In genomic region chr4:180565856-180566431, GRCh38 we compare ENCODE assay signal across 1 cellular context.
A peak's percentile ranks its signal among the peaks of the same experiment; 100 is the strongest.
TF ChIP-seq lines count a peak whose summit lies in the region.

No MANE protein-coding gene starts in this region.

TF ChIP-seq in HEK293, 187 proteins besides CTCF, POLR2A, EP300 and RAD21 (continued from another document):
- TF ChIP-seq ZBTB49 (tag by site-specific recombination; IDR thresholded peaks at IDR 0.05; ENCODE audit: low read depth), result no peak
- TF ChIP-seq ZSCAN16 (tag by site-specific recombination; IDR thresholded peaks at IDR 0.05), result no peak
- TF ChIP-seq, protein P1, sequence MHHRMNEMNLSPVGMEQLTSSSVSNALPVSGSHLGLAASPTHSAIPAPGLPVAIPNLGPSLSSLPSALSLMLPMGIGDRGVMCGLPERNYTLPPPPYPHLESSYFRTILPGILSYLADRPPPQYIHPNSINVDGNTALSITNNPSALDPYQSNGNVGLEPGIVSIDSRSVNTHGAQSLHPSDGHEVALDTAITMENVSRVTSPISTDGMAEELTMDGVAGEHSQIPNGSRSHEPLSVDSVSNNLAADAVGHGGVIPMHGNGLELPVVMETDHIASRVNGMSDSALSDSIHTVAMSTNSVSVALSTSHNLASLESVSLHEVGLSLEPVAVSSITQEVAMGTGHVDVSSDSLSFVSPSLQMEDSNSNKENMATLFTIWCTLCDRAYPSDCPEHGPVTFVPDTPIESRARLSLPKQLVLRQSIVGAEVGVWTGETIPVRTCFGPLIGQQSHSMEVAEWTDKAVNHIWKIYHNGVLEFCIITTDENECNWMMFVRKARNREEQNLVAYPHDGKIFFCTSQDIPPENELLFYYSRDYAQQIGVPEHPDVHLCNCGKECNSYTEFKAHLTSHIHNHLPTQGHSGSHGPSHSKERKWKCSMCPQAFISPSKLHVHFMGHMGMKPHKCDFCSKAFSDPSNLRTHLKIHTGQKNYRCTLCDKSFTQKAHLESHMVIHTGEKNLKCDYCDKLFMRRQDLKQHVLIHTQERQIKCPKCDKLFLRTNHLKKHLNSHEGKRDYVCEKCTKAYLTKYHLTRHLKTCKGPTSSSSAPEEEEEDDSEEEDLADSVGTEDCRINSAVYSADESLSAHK (tag by site-specific recombination; IDR thresholded peaks at IDR 0.05), result no peak
- no peak for TF ChIP-seq MEIS1 (CRISPR knock-in tag; IDR thresholded peaks at IDR 0.05; ENCODE audit: borderline replicate concordance)
- no peak for TF ChIP-seq ZNF488 (tag by site-specific recombination; IDR thresholded peaks at IDR 0.05)
- no peak for TF ChIP-seq ZNF623 (tag by site-specific recombination; IDR thresholded peaks at IDR 0.05)
- no peak for TF ChIP-seq ZNF677 (tag by site-specific recombination; IDR thresholded peaks at IDR 0.05)
- peak; percentile 75 for TF ChIP-seq PRDM1 (tag by site-specific recombination; IDR thresholded peaks at IDR 0.05)
- no peak for TF ChIP-seq ZNF664 (tag by site-specific recombination; IDR thresholded peaks at IDR 0.05)
- TF ChIP-seq ZNF549 (tag by site-specific recombination; IDR thresholded peaks at IDR 0.05), result no peak
- TF ChIP-seq, protein P2, sequence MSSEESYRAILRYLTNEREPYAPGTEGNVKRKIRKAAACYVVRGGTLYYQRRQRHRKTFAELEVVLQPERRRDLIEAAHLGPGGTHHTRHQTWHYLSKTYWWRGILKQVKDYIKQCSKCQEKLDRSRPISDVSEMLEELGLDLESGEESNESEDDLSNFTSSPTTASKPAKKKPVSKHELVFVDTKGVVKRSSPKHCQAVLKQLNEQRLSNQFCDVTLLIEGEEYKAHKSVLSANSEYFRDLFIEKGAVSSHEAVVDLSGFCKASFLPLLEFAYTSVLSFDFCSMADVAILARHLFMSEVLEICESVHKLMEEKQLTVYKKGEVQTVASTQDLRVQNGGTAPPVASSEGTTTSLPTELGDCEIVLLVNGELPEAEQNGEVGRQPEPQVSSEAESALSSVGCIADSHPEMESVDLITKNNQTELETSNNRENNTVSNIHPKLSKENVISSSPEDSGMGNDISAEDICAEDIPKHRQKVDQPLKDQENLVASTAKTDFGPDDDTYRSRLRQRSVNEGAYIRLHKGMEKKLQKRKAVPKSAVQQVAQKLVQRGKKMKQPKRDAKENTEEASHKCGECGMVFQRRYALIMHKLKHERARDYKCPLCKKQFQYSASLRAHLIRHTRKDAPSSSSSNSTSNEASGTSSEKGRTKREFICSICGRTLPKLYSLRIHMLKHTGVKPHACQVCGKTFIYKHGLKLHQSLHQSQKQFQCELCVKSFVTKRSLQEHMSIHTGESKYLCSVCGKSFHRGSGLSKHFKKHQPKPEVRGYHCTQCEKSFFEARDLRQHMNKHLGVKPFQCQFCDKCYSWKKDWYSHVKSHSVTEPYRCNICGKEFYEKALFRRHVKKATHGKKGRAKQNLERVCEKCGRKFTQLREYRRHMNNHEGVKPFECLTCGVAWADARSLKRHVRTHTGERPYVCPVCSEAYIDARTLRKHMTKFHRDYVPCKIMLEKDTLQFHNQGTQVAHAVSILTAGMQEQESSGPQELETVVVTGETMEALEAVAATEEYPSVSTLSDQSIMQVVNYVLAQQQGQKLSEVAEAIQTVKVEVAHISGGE (tag by site-specific recombination; conservative IDR thresholded peaks at IDR 0.05; ENCODE audit: low read depth), result no peak
- TF ChIP-seq ZFHX2 (tag by site-specific recombination; conservative IDR thresholded peaks at IDR 0.05), result peak; percentile 92
- TF ChIP-seq ZBTB7A (tag by site-specific recombination; IDR thresholded peaks at IDR 0.05; ENCODE audit: low read depth), result no peak
- TF ChIP-seq ZNF391 (tag by site-specific recombination; IDR thresholded peaks at IDR 0.05; ENCODE audit: borderline replicate concordance, low read depth), result no peak
- TF ChIP-seq, protein P3, sequence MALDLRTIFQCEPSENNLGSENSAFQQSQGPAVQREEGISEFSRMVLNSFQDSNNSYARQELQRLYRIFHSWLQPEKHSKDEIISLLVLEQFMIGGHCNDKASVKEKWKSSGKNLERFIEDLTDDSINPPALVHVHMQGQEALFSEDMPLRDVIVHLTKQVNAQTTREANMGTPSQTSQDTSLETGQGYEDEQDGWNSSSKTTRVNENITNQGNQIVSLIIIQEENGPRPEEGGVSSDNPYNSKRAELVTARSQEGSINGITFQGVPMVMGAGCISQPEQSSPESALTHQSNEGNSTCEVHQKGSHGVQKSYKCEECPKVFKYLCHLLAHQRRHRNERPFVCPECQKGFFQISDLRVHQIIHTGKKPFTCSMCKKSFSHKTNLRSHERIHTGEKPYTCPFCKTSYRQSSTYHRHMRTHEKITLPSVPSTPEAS (tag by site-specific recombination; IDR thresholded peaks at IDR 0.05), result no peak
- TF ChIP-seq BCL11A (tag by site-specific recombination; IDR thresholded peaks at IDR 0.05; ENCODE audit: low read depth), result no peak
- no peak for TF ChIP-seq ZNF423 (tag by site-specific recombination; IDR thresholded peaks at IDR 0.05)
- TF ChIP-seq ZNF473 (tag by site-specific recombination; IDR thresholded peaks at IDR 0.05), result no peak
- TF ChIP-seq, protein P4, sequence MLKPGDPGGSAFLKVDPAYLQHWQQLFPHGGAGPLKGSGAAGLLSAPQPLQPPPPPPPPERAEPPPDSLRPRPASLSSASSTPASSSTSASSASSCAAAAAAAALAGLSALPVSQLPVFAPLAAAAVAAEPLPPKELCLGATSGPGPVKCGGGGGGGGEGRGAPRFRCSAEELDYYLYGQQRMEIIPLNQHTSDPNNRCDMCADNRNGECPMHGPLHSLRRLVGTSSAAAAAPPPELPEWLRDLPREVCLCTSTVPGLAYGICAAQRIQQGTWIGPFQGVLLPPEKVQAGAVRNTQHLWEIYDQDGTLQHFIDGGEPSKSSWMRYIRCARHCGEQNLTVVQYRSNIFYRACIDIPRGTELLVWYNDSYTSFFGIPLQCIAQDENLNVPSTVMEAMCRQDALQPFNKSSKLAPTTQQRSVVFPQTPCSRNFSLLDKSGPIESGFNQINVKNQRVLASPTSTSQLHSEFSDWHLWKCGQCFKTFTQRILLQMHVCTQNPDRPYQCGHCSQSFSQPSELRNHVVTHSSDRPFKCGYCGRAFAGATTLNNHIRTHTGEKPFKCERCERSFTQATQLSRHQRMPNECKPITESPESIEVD (tag by site-specific recombination; IDR thresholded peaks at IDR 0.05), result no peak
- TF ChIP-seq OVOL3 (tag by site-specific recombination; IDR thresholded peaks at IDR 0.05), result no peak
- no peak for TF ChIP-seq ZNF610 (tag by site-specific recombination; IDR thresholded peaks at IDR 0.05; ENCODE audit: borderline replicate concordance)
- no peak for TF ChIP-seq ZNF274 (IDR thresholded peaks at IDR 0.05; ENCODE audit: low read length)
- TF ChIP-seq ZNF274 (tag by site-specific recombination; IDR thresholded peaks at IDR 0.05; ENCODE audit: borderline replicate concordance), result no peak
- TF ChIP-seq REPIN1 (tag by site-specific recombination; IDR thresholded peaks at IDR 0.05; ENCODE audit: low read depth), result no peak
- TF ChIP-seq EGR2 (tag by site-specific recombination; IDR thresholded peaks at IDR 0.05; ENCODE audit: low read depth), result peak; percentile 93
- TF ChIP-seq ZNF645 (tag by site-specific recombination; IDR thresholded peaks at IDR 0.05), result no peak
- TF ChIP-seq ZNF629 (tag by site-specific recombination; IDR thresholded peaks at IDR 0.05), result no peak
- TF ChIP-seq ZNF394 (tag by site-specific recombination; IDR thresholded peaks at IDR 0.05; ENCODE audit: borderline replicate concordance), result no peak
- TF ChIP-seq ZNF449 (tag by site-specific recombination; IDR thresholded peaks at IDR 0.05), result no peak
- TF ChIP-seq, protein P5, sequence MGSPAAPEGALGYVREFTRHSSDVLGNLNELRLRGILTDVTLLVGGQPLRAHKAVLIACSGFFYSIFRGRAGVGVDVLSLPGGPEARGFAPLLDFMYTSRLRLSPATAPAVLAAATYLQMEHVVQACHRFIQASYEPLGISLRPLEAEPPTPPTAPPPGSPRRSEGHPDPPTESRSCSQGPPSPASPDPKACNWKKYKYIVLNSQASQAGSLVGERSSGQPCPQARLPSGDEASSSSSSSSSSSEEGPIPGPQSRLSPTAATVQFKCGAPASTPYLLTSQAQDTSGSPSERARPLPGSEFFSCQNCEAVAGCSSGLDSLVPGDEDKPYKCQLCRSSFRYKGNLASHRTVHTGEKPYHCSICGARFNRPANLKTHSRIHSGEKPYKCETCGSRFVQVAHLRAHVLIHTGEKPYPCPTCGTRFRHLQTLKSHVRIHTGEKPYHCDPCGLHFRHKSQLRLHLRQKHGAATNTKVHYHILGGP (tag by site-specific recombination; IDR thresholded peaks at IDR 0.05), result no peak
TF ChIP-seq in HEK293: peak in this region for 4.
